ENCODE assay signal across 25 cellular contexts in genomic region chr1:4868521-4868920, GRCh38.
"Had no signal": no experiment of that assay in that cellular context is flagged by ENCODE, and none has a peak within 500 bp of the region (broad histone marks: within the 10 kb centered on the region; RNA-seq: fewer than 3 reads in every experiment).

No MANE protein-coding gene starts in this region.

- H2AFZ ChIP-seq: neural progenitor cell had no signal

- H3K4me1 ChIP-seq: neural progenitor cell, pancreas, prostate gland, right lobe of liver, sigmoid colon, stomach, thyroid gland, tibial nerve, upper lobe of left lung, vagina had no signal

- H3K27me3 ChIP-seq: neural progenitor cell, pancreas, right lobe of liver, sigmoid colon, thyroid gland, tibial nerve, upper lobe of left lung, vagina had no signal

- ATAC-seq: naive thymus-derived CD8-positive, alpha-beta T cell; natural killer cell treated with Interleukin-12 subunit alpha and Interleukin-12 subunit beta and Interleukin-15 and Interleukin-18, amount 100 ng/mL, for 72 hours; pancreas; right cardiac atrium; right lobe of liver; stimulated activated effector memory CD8-positive, alpha-beta T cell treated with anti-CD3 and anti-CD28 coated beads, Interleukin-12 subunit alpha, Interleukin-12 subunit beta, amount 100 ng/mL, for 72 hours; stimulated activated naive B cell treated with anti-CD40 and anti-IgM and Interleukin-4, amounts not matched to agents 10 μg/mL and 1 μg/mL and 100 μg/mL, for 72 hours had no signal

- H3K4me2 ChIP-seq: neural progenitor cell had no signal

- H3K27ac ChIP-seq: neural progenitor cell, pancreas, prostate gland, right lobe of liver, sigmoid colon, stomach, thoracic aorta, thyroid gland, tibial nerve, upper lobe of left lung, vagina had no signal

- H3K4me3 ChIP-seq: neural progenitor cell, pancreas, prostate gland, right lobe of liver, sigmoid colon, stomach, thoracic aorta, thyroid gland, tibial nerve, upper lobe of left lung, vagina had no signal

- DNase-seq: naive thymus-derived CD8-positive, alpha-beta T cell; nephron progenitor cell; occipital lobe; pancreas; right cardiac atrium; right lobe of liver; sigmoid colon; small intestine; stimulated activated CD4-positive, alpha-beta T cell treated with anti-CD3 and anti-CD28 coated beads, Interleukin-15, amount 100 ng/mL, for 24 hours; stimulated activated CD4-positive, alpha-beta T cell treated with anti-CD3 and anti-CD28 coated beads, Interleukin-2, amount 100 ng/mL, for 24 hours; stimulated activated CD4-positive, alpha-beta T cell treated with anti-CD3 and anti-CD28 coated beads, Interleukin-2, amount 100 ng/mL, for 48 hours; stimulated activated CD4-positive, alpha-beta T cell treated with anti-CD3 and anti-CD28 coated beads, Interleukin-4, amount 100 ng/mL, for 24 hours; stimulated activated naive B cell treated with anti-CD40 and anti-IgM and Interleukin-4, amounts not matched to agents 10 μg/mL and 1 μg/mL and 100 μg/mL, for 72 hours; stimulated activated naive CD4-positive, alpha-beta T cell treated with Interleukin-2 at 50 U/mL for 16 hours; stomach; thyroid gland; trophoblast cell; upper lobe of left lung had no signal

- H3K9ac ChIP-seq: neural progenitor cell had no signal

- H3K36me3 ChIP-seq: neural progenitor cell, pancreas, prostate gland, right lobe of liver, sigmoid colon, stomach, thoracic aorta, thyroid gland, tibial nerve, upper lobe of left lung, vagina had no signal

- H3K9me3 ChIP-seq: pancreas, prostate gland, right lobe of liver, sigmoid colon, thoracic aorta, thyroid gland, upper lobe of left lung, vagina had no signal
